ENCODE assay signal across 10 cellular contexts in genomic region chr11:128412847-128413791, GRCh38.
DNase-seq lines count a peak whose midpoint lies in the region; ATAC-seq lines count a peak whose summit lies in the region.
"Had no signal": no experiment of that assay in that cellular context is flagged by ENCODE, and none has a peak within 500 bp of the region (broad histone marks: within the 10 kb centered on the region; RNA-seq: fewer than 3 reads in every experiment).

No MANE protein-coding gene starts in this region.

- H3K4me1 Mint-ChIP-seq in activated naive CD8-positive, alpha-beta T cell treated with anti-CD3 and anti-CD28 coated beads for 36 hours, result peaks cover 52% of the 10 kb centered on the region

- peaks cover 11% of the 10 kb centered on the region for H3K36me3 Mint-ChIP-seq in activated naive CD8-positive, alpha-beta T cell treated with anti-CD3 and anti-CD28 coated beads for 36 hours
- H3K36me3 Mint-ChIP-seq: immature natural killer cell had no signal

- no peaks in the 10 kb centered on the region for H3K9me3 Mint-ChIP-seq in activated naive CD8-positive, alpha-beta T cell treated with anti-CD3 and anti-CD28 coated beads for 36 hours
- H3K9me3 Mint-ChIP-seq: immature natural killer cell had no signal

- DNase-seq in activated naive CD8-positive, alpha-beta T cell treated with anti-CD3 and anti-CD28 coated beads for 36 hours, result no peak
- DNase-seq in NCI-H1092 treated with DMSO at 0.1 percent for 48 hours (lab: John Stamatoyannopoulos, UW), result no peak
- DNase-seq in COLO668 (lab: John Stamatoyannopoulos, UW; ENCODE audit: unreplicated experiment), result no peak
- DNase-seq in activated CD4-positive, alpha-beta T cell treated with anti-CD3 and anti-CD28 coated beads, Interleukin-2, amount 50 U/mL, for 4 hours, result no peak
- no peak for DNase-seq in NCI-H2227 treated with DMSO at 0.1 percent for 48 hours (lab: John Stamatoyannopoulos, UW)
- DNase-seq: immature natural killer cell, NCI-H187 had no signal

- ATAC-seq in GM18499 (IDR thresholded peaks at IDR 0.05; ENCODE audit: insufficient read depth, unreplicated experiment) (peak; percentile 55), GM19463 (IDR thresholded peaks at IDR 0.05; ENCODE audit: unreplicated experiment) (peak; percentile 76), HG03095 (IDR thresholded peaks at IDR 0.05; ENCODE audit: unreplicated experiment) (peak; percentile 74)

- H3K4me3 Mint-ChIP-seq in activated naive CD8-positive, alpha-beta T cell treated with anti-CD3 and anti-CD28 coated beads for 36 hours, result no peak overlapping the region
- H3K4me3 Mint-ChIP-seq: immature natural killer cell had no signal

- no peaks in the 10 kb centered on the region for H3K27me3 Mint-ChIP-seq in activated naive CD8-positive, alpha-beta T cell treated with anti-CD3 and anti-CD28 coated beads for 36 hours

- H3K27ac Mint-ChIP-seq in activated naive CD8-positive, alpha-beta T cell treated with anti-CD3 and anti-CD28 coated beads for 36 hours, result peak overlapping the region; percentile 49
